Comparison of ENCODE assay signal across 8 cellular contexts in genomic region chr1:111199881-111200801, GRCh38. TPM values are rescaled to one million over a fixed set of nuclear protein-coding genes. Genes with fewer than 3 reads are reported as not detected.
DNase-seq lines count a peak whose midpoint lies in the region; ATAC-seq, FAIRE-seq and TF ChIP-seq lines count a peak whose summit lies in the region.

DENND2D (minus strand) TSS chr1:111200646; CDS start chr1:111200459, 187 bp downstream.

- POLR2A ChIA-PET in activated CD4-positive, alpha-beta memory T cell treated with anti-CD3 and anti-CD28 coated beads for 36 hours (lab: Charles Lee): interaction anchor here (0.6 to 13.7 kb wide), 7 partner anchors 8 to 527 kb away, joined by 3 to 256 read pairs (median 4); partner anchors contain the start of genes CEPT1 and DRAM2

- WGBS in small intestine, 3 donors: 67 to 72% (median 67%) methylated on average over 17 of the region's 17 CpGs

- peaks cover 1% of the 10 kb centered on the region for H3K27me3 Mint-ChIP-seq in IgD-negative memory B cell
- H3K27me3 Mint-ChIP-seq in activated CD4-positive, alpha-beta memory T cell treated with anti-CD3 and anti-CD28 coated beads for 36 hours: no peaks in the 10 kb centered on the region

- peak within 1 kb of the TSS; percentile 82 to 95 (median 90) for H3K4me3 Mint-ChIP-seq in IgD-negative memory B cell
- peak within 1 kb of the TSS; percentile 92 for H3K4me3 Mint-ChIP-seq in activated CD4-positive, alpha-beta memory T cell treated with anti-CD3 and anti-CD28 coated beads for 36 hours

- CTCF ChIA-PET in activated CD4-positive, alpha-beta memory T cell treated with anti-CD3 and anti-CD28 coated beads for 36 hours (lab: Charles Lee): interaction anchor here (0.7 to 7.8 kb wide), 7 partner anchors 11 to 247 kb away, joined by 3 to 143 read pairs (median 6); no protein-coding TSS in a partner anchor

- ATAC-seq in Right ventricle myocardium superior (ENCODE audit: poor library complexity) (peak; percentile 39), HG02973 (IDR thresholded peaks at IDR 0.05; ENCODE audit: unreplicated experiment) (no peak)

- no peak for FAIRE-seq in small intestine (lab: Jason Lieb, UNC)

- peak within 1 kb of the TSS; percentile 83 to 95 (median 90) for H3K27ac Mint-ChIP-seq in IgD-negative memory B cell
- H3K27ac Mint-ChIP-seq in activated CD4-positive, alpha-beta memory T cell treated with anti-CD3 and anti-CD28 coated beads for 36 hours: peak within 1 kb of the TSS; percentile 97

- intact Hi-C loops in activated CD4-positive, alpha-beta memory T cell treated with anti-CD3 and anti-CD28 coated beads for 36 hours (cut with micrococcal nuclease): loop anchor here (1.0 to 10.0 kb wide), 8 partner anchors 16 to 557 kb away; partner anchors contain the start of genes ATP5PB, DDX20, LRIF1 and WDR77
- intact Hi-C loops in Right ventricle myocardium superior (cut with DNase I): no loop called here

- peak; percentile 87 for DNase-seq in activated CD4-positive, alpha-beta memory T cell treated with anti-CD3 and anti-CD28 coated beads for 36 hours
- peak; percentile 66 for DNase-seq in Right ventricle myocardium superior
- DNase-seq in small intestine: peak; percentile 70
- DNase-seq in brain microvascular endothelial cell: no peak
- no peak for DNase-seq in dedifferentiated amniotic fluid mesenchymal stem cell (ENCODE audit: extremely low spot score)
- no peak for DNase-seq in NCI-H1694 treated with DMSO at 0.1 percent for 48 hours (lab: John Stamatoyannopoulos, UW)

- no peaks in the 10 kb centered on the region for H3K9me3 Mint-ChIP-seq in IgD-negative memory B cell
- H3K9me3 Mint-ChIP-seq in activated CD4-positive, alpha-beta memory T cell treated with anti-CD3 and anti-CD28 coated beads for 36 hours: no peaks in the 10 kb centered on the region

- H3K4me1 Mint-ChIP-seq in IgD-negative memory B cell: peaks cover 55 to 77% (median 76%) of the 10 kb centered on the region in 3 donors
- H3K4me1 Mint-ChIP-seq in activated CD4-positive, alpha-beta memory T cell treated with anti-CD3 and anti-CD28 coated beads for 36 hours (ENCODE audit: low read depth): peaks cover 56% of the 10 kb centered on the region

- H3K4me1 ChIP-seq in small intestine (ENCODE audit: control insufficient read depth in 2 of 2, insufficient read depth in 1 of 2, low read depth in 1 of 2, low read length in 1 of 2): peaks cover 0 to 15% of the 10 kb centered on the region in 2 donors

- in situ Hi-C loops in brain microvascular endothelial cell (cut with HindIII; ENCODE audit: low pct_ligation_motif_present, low sequenced_read_pairs): loop anchor here (25.0 kb wide), 1 partner anchor 212 kb away; no protein-coding TSS in a partner anchor

- no peak for TF ChIP-seq CTCF in brain microvascular endothelial cell (IDR thresholded peaks at IDR 0.05; ENCODE audit: low read depth, low read length, missing control alignments)

- peaks cover 2% of the 10 kb centered on the region for H3K36me3 Mint-ChIP-seq in IgD-negative memory B cell
- H3K36me3 Mint-ChIP-seq in activated CD4-positive, alpha-beta memory T cell treated with anti-CD3 and anti-CD28 coated beads for 36 hours: peaks cover 54% of the 10 kb centered on the region

- no peaks in the 10 kb centered on the region for H3K9me3 ChIP-seq in small intestine (ENCODE audit: control insufficient read depth, low read depth)

- no peaks in the 10 kb centered on the region for H3K27me3 ChIP-seq in small intestine (ENCODE audit: control insufficient read depth in 2 of 2, insufficient read depth in 2 of 2, low read length in 2 of 2)
- H3K27me3 ChIP-seq in brain microvascular endothelial cell (replicated peaks): peaks cover 11% of the 10 kb centered on the region

- H3K36me3 ChIP-seq in small intestine (ENCODE audit: control insufficient read depth in 2 of 2, insufficient read depth in 2 of 2, low read length in 2 of 2) (peaks cover 8 to 26% of the 10 kb centered on the region in 2 donors), brain microvascular endothelial cell (replicated peaks) (no peaks in the 10 kb centered on the region)

- H3K4me3 ChIP-seq in small intestine (ENCODE audit: low read depth in 1 of 2, low read length in 2 of 2): peak within 1 kb of the TSS; percentile 33 to 58
- no peak within 1 kb of the TSS for H3K4me3 ChIP-seq in brain microvascular endothelial cell (ENCODE audit: low read depth, low read length)

- H3K27ac ChIP-seq in small intestine (ENCODE audit: low read depth in 1 of 2, low read length in 1 of 2): peak within 1 kb of the TSS; percentile 56 to 70
- no peak within 1 kb of the TSS for H3K27ac ChIP-seq in brain microvascular endothelial cell

RNA-seq across cellular contexts. Expression of gene DENND2D, which starts in this region (rescaled TPM):
- polyA plus RNA-seq in IgD-negative memory B cell: 107 TPM
- total RNA-seq in activated CD4-positive, alpha-beta memory T cell treated with anti-CD3 and anti-CD28 coated beads for 36 hours: 100 to 1,000 TPM; 156 to 157 TPM
- total RNA-seq in Right ventricle myocardium superior: 3.0 TPM
- polyA plus RNA-seq in small intestine: 10 to 100 TPM; 31.3 to 54.6 (median 36.7) TPM

Comparison
In these comparisons a context has a peak if more than half of its experiments do, and no peak if none do; other contexts are left out.
1. RNA of gene DENND2D (total RNA-seq): 156 to 157 TPM in activated CD4-positive, alpha-beta memory T cell treated with anti-CD3 and anti-CD28 coated beads for 36 hours; 3.0 TPM in Right ventricle myocardium superior (single experiment); every median in the first group is over 10 times any median in the second.
2. DNase-seq: peak in activated CD4-positive, alpha-beta memory T cell treated with anti-CD3 and anti-CD28 coated beads for 36 hours (single experiment), Right ventricle myocardium superior (single experiment) and small intestine (single experiment); none in brain microvascular endothelial cell (single experiment), dedifferentiated amniotic fluid mesenchymal stem cell (single experiment) and NCI-H1694 treated with DMSO at 0.1 percent for 48 hours (single experiment).